In genomic region chr7:127404282-127405049, GRCh38 we compare ENCODE assay signal across 11 cellular contexts. TPM values are rescaled to one million over a fixed set of nuclear protein-coding genes. Genes with fewer than 3 reads are reported as not detected.
DNase-seq lines count a peak whose midpoint lies in the region; ATAC-seq and TF ChIP-seq lines count a peak whose summit lies in the region.
"Had no signal": no experiment of that assay in that cellular context is flagged by ENCODE, and none has a peak within 500 bp of the region (broad histone marks: within the 10 kb centered on the region; RNA-seq: fewer than 3 reads in every experiment).

No MANE protein-coding gene starts in this region.

- TF ChIP-seq CTCF in activated CD8-positive, alpha-beta T cell treated with anti-CD3 and anti-CD28 coated beads for 36 hours (IDR thresholded peaks at IDR 0.05) = no peak
- TF ChIP-seq CTCF in left lung (IDR thresholded peaks at IDR 0.05) (no peak), spleen (IDR thresholded peaks at IDR 0.05 in 8 of 11, conservative IDR thresholded peaks at IDR 0.05 in 3 of 11) (no peak)

- H3K4me1 ChIP-seq in naive thymus-derived CD4-positive, alpha-beta T cell (ENCODE audit: control insufficient read depth in 2 of 2, insufficient read depth in 2 of 2, low read length in 2 of 2) = peaks cover 0 to 16% of the 10 kb centered on the region in 2 donors
- H3K4me1 ChIP-seq in left lung (no peaks in the 10 kb centered on the region), spleen (peaks cover 0 to 16% (median 0%) of the 10 kb centered on the region in 6 donors)

- CTCF ChIA-PET in activated CD8-positive, alpha-beta T cell treated with anti-CD3 and anti-CD28 coated beads for 36 hours (lab: Charles Lee) = interaction anchor here (1.3 to 2.7 kb wide), 3 partner anchors 12 to 57 kb away, joined by 3 to 10 read pairs (median 9); partner anchors contain the start of gene ZNF800
- CTCF ChIA-PET in activated CD8-positive, alpha-beta T cell treated with anti-CD3 and anti-CD28 coated beads, Interleukin-2, amount 10 ng/mL, durations not matched to agents 7 days and 5 days (lab: Charles Lee) = interaction anchor here (0.9 to 3.4 kb wide), 7 partner anchors 8 to 56 kb away, joined by 3 to 26 read pairs (median 5); partner anchors contain the start of gene ZNF800
- CTCF ChIA-PET in naive thymus-derived CD4-positive, alpha-beta T cell (lab: Charles Lee) = interaction anchor here (0.7 to 1.5 kb wide), 5 partner anchors 10 to 131 kb away, joined by 3 to 6 read pairs (median 3); no protein-coding TSS in a partner anchor

- peak overlapping the region; percentile 54 for H3K27ac ChIP-seq in naive thymus-derived CD4-positive, alpha-beta T cell (ENCODE audit: low read depth, low read length)
- no peak overlapping the region for H3K27ac ChIP-seq in left lung
- no peak overlapping the region for H3K27ac ChIP-seq in spleen
- H3K27ac ChIP-seq: KMS-11, PC-9 had no signal

- no peaks in the 10 kb centered on the region for H3K36me3 Mint-ChIP-seq in activated CD8-positive, alpha-beta T cell treated with anti-CD3 and anti-CD28 coated beads for 36 hours (ENCODE audit: low read depth)
- no peaks in the 10 kb centered on the region for H3K36me3 Mint-ChIP-seq in activated CD8-positive, alpha-beta T cell treated with anti-CD3 and anti-CD28 coated beads, Interleukin-2, amount 10 ng/mL, durations not matched to agents 7 days and 5 days (ENCODE audit: low read depth)
- no peaks in the 10 kb centered on the region for H3K36me3 Mint-ChIP-seq in naive thymus-derived CD4-positive, alpha-beta T cell

- DNase-seq in activated CD8-positive, alpha-beta T cell treated with anti-CD3 and anti-CD28 coated beads for 36 hours = no peak
- no peak for DNase-seq in activated CD8-positive, alpha-beta T cell treated with anti-CD3 and anti-CD28 coated beads, Interleukin-2, amount 10 ng/mL, durations not matched to agents 7 days and 5 days
- DNase-seq in naive thymus-derived CD4-positive, alpha-beta T cell = peak in 6 of 9 donors; percentile 29 to 48 (median 32)
- DNase-seq in left lung = no peak
- no peak for DNase-seq in spleen
- DNase-seq: NCI-H2107, PC-9 had no signal

- H3K36me3 ChIP-seq in naive thymus-derived CD4-positive, alpha-beta T cell (ENCODE audit: control insufficient read depth in 2 of 3, insufficient read depth in 3 of 3, low read length in 3 of 3) = no peaks in the 10 kb centered on the region
- H3K36me3 ChIP-seq in left lung = no peaks in the 10 kb centered on the region
- no peaks in the 10 kb centered on the region for H3K36me3 ChIP-seq in spleen

- no peaks in the 10 kb centered on the region for H3K27me3 Mint-ChIP-seq in activated CD8-positive, alpha-beta T cell treated with anti-CD3 and anti-CD28 coated beads for 36 hours
- H3K27me3 Mint-ChIP-seq in activated CD8-positive, alpha-beta T cell treated with anti-CD3 and anti-CD28 coated beads, Interleukin-2, amount 10 ng/mL, durations not matched to agents 7 days and 5 days (ENCODE audit: low read depth) = peaks cover 6% of the 10 kb centered on the region
- H3K27me3 Mint-ChIP-seq in naive thymus-derived CD4-positive, alpha-beta T cell = peaks cover 0 to 34% (median 3%) of the 10 kb centered on the region in 5 donors

- intact Hi-C loops in activated CD8-positive, alpha-beta T cell treated with anti-CD3 and anti-CD28 coated beads for 36 hours (cut with micrococcal nuclease) = no loop called here
- intact Hi-C loops in naive thymus-derived CD4-positive, alpha-beta T cell (cut with micrococcal nuclease) = loop anchor here in 1 of 2 donors (1.0 kb wide), 2 partner anchors 10 to 12 kb away; partner anchors contain the start of gene ZNF800
- intact Hi-C loops in left lung (cut with DNase I) (no loop called here), spleen (cut with DNase I; ENCODE audit: low total_unique reads) (no loop called here)

- WGBS in spleen, 5 donors = 35 to 46% (median 41%) methylated on average over 3 of the region's 3 CpGs

- TF ChIP-seq POLR2A in spleen (IDR thresholded peaks at IDR 0.05) = no peak

- H3K27ac Mint-ChIP-seq in activated CD8-positive, alpha-beta T cell treated with anti-CD3 and anti-CD28 coated beads for 36 hours = peak overlapping the region; percentile 60
- no peak overlapping the region for H3K27ac Mint-ChIP-seq in activated CD8-positive, alpha-beta T cell treated with anti-CD3 and anti-CD28 coated beads, Interleukin-2, amount 10 ng/mL, durations not matched to agents 7 days and 5 days
- peak overlapping the region; percentile 43 to 93 (median 83) for H3K27ac Mint-ChIP-seq in naive thymus-derived CD4-positive, alpha-beta T cell

- H3K4me3 Mint-ChIP-seq in activated CD8-positive, alpha-beta T cell treated with anti-CD3 and anti-CD28 coated beads for 36 hours = peak overlapping the region; percentile 49
- no peak overlapping the region for H3K4me3 Mint-ChIP-seq in activated CD8-positive, alpha-beta T cell treated with anti-CD3 and anti-CD28 coated beads, Interleukin-2, amount 10 ng/mL, durations not matched to agents 7 days and 5 days
- H3K4me3 Mint-ChIP-seq in naive thymus-derived CD4-positive, alpha-beta T cell = peak overlapping the region in 9 of 10 donors; percentile 7 to 81 (median 60)

- peak; percentile 80 for ATAC-seq in activated CD8-positive, alpha-beta T cell treated with anti-CD3 and anti-CD28 coated beads for 36 hours
- no peak for ATAC-seq in activated CD8-positive, alpha-beta T cell treated with anti-CD3 and anti-CD28 coated beads, Interleukin-2, amount 10 ng/mL, durations not matched to agents 7 days and 5 days
- ATAC-seq in GM19468 (IDR thresholded peaks at IDR 0.05; ENCODE audit: extremely low read depth, unreplicated experiment) = peak; percentile 56
- ATAC-seq in HG03095 (IDR thresholded peaks at IDR 0.05; ENCODE audit: unreplicated experiment) = peak; percentile 79
- ATAC-seq in naive thymus-derived CD4-positive, alpha-beta T cell = peak; percentile 76
- ATAC-seq in left lung = no peak
- no peak for ATAC-seq in HG02840 (IDR thresholded peaks at IDR 0.05; ENCODE audit: low FRiP score, unreplicated experiment)

- no peaks in the 10 kb centered on the region for H3K9me3 Mint-ChIP-seq in activated CD8-positive, alpha-beta T cell treated with anti-CD3 and anti-CD28 coated beads for 36 hours
- H3K9me3 Mint-ChIP-seq in activated CD8-positive, alpha-beta T cell treated with anti-CD3 and anti-CD28 coated beads, Interleukin-2, amount 10 ng/mL, durations not matched to agents 7 days and 5 days (ENCODE audit: insufficient read depth) = no peaks in the 10 kb centered on the region
- H3K9me3 Mint-ChIP-seq in naive thymus-derived CD4-positive, alpha-beta T cell = no peaks in the 10 kb centered on the region

- no peak overlapping the region for H3K4me3 ChIP-seq in naive thymus-derived CD4-positive, alpha-beta T cell (ENCODE audit: low read length)
- H3K4me3 ChIP-seq in left lung = no peak overlapping the region
- H3K4me3 ChIP-seq in spleen = no peak overlapping the region
- H3K4me3 ChIP-seq: PC-9 had no signal

- H3K9me3 ChIP-seq in naive thymus-derived CD4-positive, alpha-beta T cell (ENCODE audit: control insufficient read depth in 2 of 3, low read length in 3 of 3) = no peaks in the 10 kb centered on the region
- H3K9me3 ChIP-seq in left lung (no peaks in the 10 kb centered on the region), spleen (no peaks in the 10 kb centered on the region)

- H3K4me1 Mint-ChIP-seq in activated CD8-positive, alpha-beta T cell treated with anti-CD3 and anti-CD28 coated beads for 36 hours (ENCODE audit: low read depth) = peaks cover 24% of the 10 kb centered on the region
- H3K4me1 Mint-ChIP-seq in activated CD8-positive, alpha-beta T cell treated with anti-CD3 and anti-CD28 coated beads, Interleukin-2, amount 10 ng/mL, durations not matched to agents 7 days and 5 days (ENCODE audit: low read depth) = peaks cover 12% of the 10 kb centered on the region
- peaks cover 8 to 44% (median 35%) of the 10 kb centered on the region in 7 donors for H3K4me1 Mint-ChIP-seq in naive thymus-derived CD4-positive, alpha-beta T cell

- no peaks in the 10 kb centered on the region for H3K27me3 ChIP-seq in naive thymus-derived CD4-positive, alpha-beta T cell (ENCODE audit: control insufficient read depth in 2 of 2, insufficient read depth in 2 of 2, low read length in 2 of 2)
- peaks cover 0 to 13% of the 10 kb centered on the region in 2 donors for H3K27me3 ChIP-seq in left lung
- peaks cover 0 to 4% (median 0%) of the 10 kb centered on the region in 7 donors for H3K27me3 ChIP-seq in spleen (replicated peaks in 1 of 7)

- POLR2A ChIA-PET in activated CD8-positive, alpha-beta T cell treated with anti-CD3 and anti-CD28 coated beads for 36 hours (lab: Charles Lee) = interaction anchor here (3.9 kb wide), 1 partner anchor 12 kb away, joined by 23 read pairs; the partner anchor contains the start of gene ZNF800
- POLR2A ChIA-PET in activated CD8-positive, alpha-beta T cell treated with anti-CD3 and anti-CD28 coated beads, Interleukin-2, amount 10 ng/mL, durations not matched to agents 7 days and 5 days (lab: Charles Lee) = interaction anchor here (3.7 kb wide), 1 partner anchor 12 kb away, joined by 41 read pairs; the partner anchor contains the start of gene ZNF800
- POLR2A ChIA-PET in naive thymus-derived CD4-positive, alpha-beta T cell (lab: Charles Lee) = interaction anchor here (1.6 to 6.9 kb wide), 3 partner anchors 10 to 47 kb away, joined by 3 to 91 read pairs (median 18); partner anchors contain the start of gene ZNF800

RNA-seq across cellular contexts. Expression of gene ZNF800, which starts 12.0 kb away (rescaled TPM):
- 10 to 100 TPM; 29.3 to 31.1 TPM for total RNA-seq in activated CD8-positive, alpha-beta T cell treated with anti-CD3 and anti-CD28 coated beads for 36 hours
- total RNA-seq in activated CD8-positive, alpha-beta T cell treated with anti-CD3 and anti-CD28 coated beads, Interleukin-2, amount 10 ng/mL, durations not matched to agents 7 days and 5 days = 10 to 100 TPM; 40.7 to 43.2 TPM
- total RNA-seq in naive thymus-derived CD4-positive, alpha-beta T cell = 10 to 100 TPM; 43.3 to 71.9 (median 61.4) TPM
- 10 to 100 TPM; 47.4 to 63.4 TPM for polyA plus RNA-seq in naive thymus-derived CD4-positive, alpha-beta T cell
- 10 to 100 TPM; 29.4 to 32.3 TPM for total RNA-seq in left lung
- 10 to 100 TPM; 39.0 to 54.0 (median 45.2) TPM for total RNA-seq in spleen
- polyA plus RNA-seq in spleen = 10 to 100 TPM in 2 of 3 donors, 1 to 10 TPM in 1; 8.8 to 11.5 (median 10.5) TPM

Comparison
In these comparisons a context has a peak if more than half of its experiments do, and no peak if none do; other contexts are left out.
1. ATAC-seq: peak in activated CD8-positive, alpha-beta T cell treated with anti-CD3 and anti-CD28 coated beads for 36 hours (single experiment), GM19468 (single experiment), HG03095 (single experiment) and naive thymus-derived CD4-positive, alpha-beta T cell (single experiment); none in activated CD8-positive, alpha-beta T cell treated with anti-CD3 and anti-CD28 coated beads, Interleukin-2, amount 10 ng/mL, durations not matched to agents 7 days and 5 days (single experiment), left lung (single experiment) and HG02840 (single experiment).
2. DNase-seq: peak in naive thymus-derived CD4-positive, alpha-beta T cell (6 of 9); none in activated CD8-positive, alpha-beta T cell treated with anti-CD3 and anti-CD28 coated beads for 36 hours (single experiment), activated CD8-positive, alpha-beta T cell treated with anti-CD3 and anti-CD28 coated beads, Interleukin-2, amount 10 ng/mL, durations not matched to agents 7 days and 5 days (single experiment), left lung (0 of 2) and spleen (single experiment).